Comparison of ENCODE assay signal across 25 cellular contexts in genomic region chr12:132266370-132266769, GRCh38.
DNase-seq lines count a peak whose midpoint lies in the region; ATAC-seq, FAIRE-seq and TF ChIP-seq lines count a peak whose summit lies in the region.
"Had no signal": no experiment of that assay in that cellular context is flagged by ENCODE, and none has a peak within 500 bp of the region (broad histone marks: within the 10 kb centered on the region; RNA-seq: fewer than 3 reads in every experiment).

No MANE protein-coding gene starts in this region.

- H3K36me3 ChIP-seq in heart left ventricle (no peaks in the 10 kb centered on the region), kidney (ENCODE audit: control insufficient read depth in 1 of 2, insufficient read depth in 2 of 2, low read length in 2 of 2) (no peaks in the 10 kb centered on the region)
- H3K36me3 ChIP-seq: BE2C; BLaER1 treated with 17β-estradiol and CSF1 and Interleukin-3, amounts not matched to agents 10 nM and 100 nM; HAP-1 had no signal

- in situ Hi-C loops in GM13977 (cut with MboI; ENCODE audit: low pct_unique_long_range_greater_than_20kb, low sequenced_read_pairs, unreplicated experiment) = no loop called here

- no peak overlapping the region for H3K9ac ChIP-seq in kidney (ENCODE audit: low read length in 2 of 2)
- H3K9ac ChIP-seq: BLaER1 treated with 17β-estradiol and CSF1 and Interleukin-3, amounts not matched to agents 10 nM and 100 nM had no signal

- DNase-seq in Right ventricle myocardium inferior (ENCODE audit: missing footprints) (peak; percentile 20), heart left ventricle (no peak), RWPE1 (ENCODE audit: low spot score) (no peak), kidney (peak; percentile 49), GM13977 (ENCODE audit: low spot score) (no peak), 8988T (no peak)
- DNase-seq: ACHN; AML-193; BE2C; CD4-positive, alpha-beta T cell; CD8-positive, alpha-beta memory T cell; DMS 273 treated with DMSO at 0.1 percent for 48 hours; DMS79; EL; GDM1; GOT3; HFFc6 had no signal

- FAIRE-seq in kidney (lab: Jason Lieb, UNC) = no peak
- FAIRE-seq: A549, D721Med, GM12878, GM18507, H54 had no signal

- H3K9me3 ChIP-seq in heart left ventricle (no peaks in the 10 kb centered on the region), kidney (ENCODE audit: control insufficient read depth in 1 of 2, low read length in 2 of 2) (no peaks in the 10 kb centered on the region)
- H3K9me3 ChIP-seq: A549; BE2C; BLaER1 treated with 17β-estradiol and CSF1 and Interleukin-3, amounts not matched to agents 10 nM and 100 nM; HAP-1 had no signal

- TF ChIP-seq CTCF in heart left ventricle (IDR thresholded peaks at IDR 0.05) (no peak), RWPE1 (conservative IDR thresholded peaks at IDR 0.05; ENCODE audit: low read depth) (no peak), kidney (IDR thresholded peaks at IDR 0.05; ENCODE audit: borderline replicate concordance, extremely low read depth, insufficient read depth) (no peak), GM13977 (IDR thresholded peaks at IDR 0.05; ENCODE audit: extremely low read depth, insufficient read depth, missing control alignments) (no peak)

- 84 to 89% (median 86%) methylated on average over 9 of the region's 9 CpGs for WGBS in heart left ventricle, 4 donors

- ATAC-seq in Right ventricle myocardium inferior (no peak), heart left ventricle (no peak)
- ATAC-seq: A549, GM12878 had no signal

- H3K27me3 ChIP-seq in heart left ventricle = peaks cover 0 to 30% (median 5%) of the 10 kb centered on the region in 9 donors

- H3K4me1 ChIP-seq in heart left ventricle (no peaks in the 10 kb centered on the region), kidney (ENCODE audit: control insufficient read depth in 1 of 2, insufficient read depth in 1 of 2, low read depth in 1 of 2, low read length in 2 of 2) (no peaks in the 10 kb centered on the region)
- H3K4me1 ChIP-seq: A549, BE2C, HAP-1 had no signal

- POLR2A ChIA-PET in RWPE1 (lab: Yijun Ruan, JAX; ENCODE audit: low non-redundant PET) = no interaction called here

- CTCF ChIA-PET in RWPE1 (lab: Yijun Ruan, JAX) = no interaction called here

- TF ChIP-seq POLR2A in heart left ventricle (IDR thresholded peaks at IDR 0.05) = no peak

- H3K27ac ChIP-seq in heart left ventricle (no peak overlapping the region), RWPE1 (peak overlapping the region; percentile 50), kidney (ENCODE audit: low read depth in 2 of 2, low read length in 2 of 2) (no peak overlapping the region)
- H3K27ac ChIP-seq: 22Rv1; A549; BLaER1 treated with 17β-estradiol and CSF1 and Interleukin-3, amounts not matched to agents 10 nM and 100 nM had no signal

- intact Hi-C loops in Right ventricle myocardium inferior (cut with DNase I) = no loop called here
- intact Hi-C loops in heart left ventricle (cut with DNase I) = no loop called here
- intact Hi-C loops in kidney (cut with DNase I) = no loop called here

- no peak overlapping the region for H3K4me3 ChIP-seq in heart left ventricle
- no peak overlapping the region for H3K4me3 ChIP-seq in kidney (ENCODE audit: low read length in 2 of 2)
- H3K4me3 ChIP-seq: A549; BLaER1 treated with 17β-estradiol and CSF1 and Interleukin-3, amounts not matched to agents 10 nM and 100 nM; GM12878; HAP-1 had no signal

Comparison
In these comparisons a context has a peak if more than half of its experiments do, and no peak if none do; other contexts are left out.
1. DNase-seq: peak in Right ventricle myocardium inferior (single experiment) and kidney (single experiment); none in heart left ventricle (0 of 5), RWPE1 (single experiment), GM13977 (single experiment) and 8988T (single experiment).